Comparison of ENCODE assay signal across 18 cellular contexts in genomic region chr6:4041480-4041879, GRCh38. TPM values are rescaled to one million over a fixed set of nuclear protein-coding genes. Genes with fewer than 3 reads are reported as not detected.
"Had no signal": no experiment of that assay in that cellular context is flagged by ENCODE, and none has a peak within 500 bp of the region (broad histone marks: within the 10 kb centered on the region; RNA-seq: fewer than 3 reads in every experiment).

No MANE protein-coding gene starts in this region.

- H3K4me3 Mint-ChIP-seq: activated CD8-positive, alpha-beta memory T cell treated with anti-CD3 and anti-CD28 coated beads, Interleukin-2, amount 10 ng/mL, durations not matched to agents 7 days and 5 days; naive B cell had no signal

- DNase-seq: activated CD4-positive, CD25-positive, alpha-beta regulatory T cell; activated CD8-positive, alpha-beta memory T cell treated with anti-CD3 and anti-CD28 coated beads, Interleukin-2, amount 10 ng/mL, durations not matched to agents 7 days and 5 days; activated gamma-delta T cell; activated T-cell treated with anti-CD3 and anti-CD28 coated beads, Interleukin-2, amount 50 U/mL, for 1 hour; adrenal gland; effector CD4-positive, alpha-beta T cell; foreskin fibroblast; hippocampal formation; mammary epithelial cell; naive B cell; stimulated activated CD4-positive, alpha-beta T cell treated with anti-CD3 and anti-CD28 coated beads, Interleukin-1b, Interleukin-23, amount 100 ng/mL, for 48 hours had no signal

- ATAC-seq: activated CD8-positive, alpha-beta memory T cell treated with anti-CD3 and anti-CD28 coated beads, Interleukin-2, amount 10 ng/mL, durations not matched to agents 7 days and 5 days; left lobe of liver had no signal

- H3K27me3 ChIP-seq: adrenal gland, esophagus muscularis mucosa had no signal

- H3K9me3 Mint-ChIP-seq: naive B cell had no signal

- H3K9me3 ChIP-seq: adrenal gland, esophagus muscularis mucosa had no signal

- H3K27ac Mint-ChIP-seq: activated CD8-positive, alpha-beta memory T cell treated with anti-CD3 and anti-CD28 coated beads, Interleukin-2, amount 10 ng/mL, durations not matched to agents 7 days and 5 days; naive B cell had no signal

- H3K27me3 Mint-ChIP-seq: activated CD8-positive, alpha-beta memory T cell treated with anti-CD3 and anti-CD28 coated beads, Interleukin-2, amount 10 ng/mL, durations not matched to agents 7 days and 5 days; naive B cell had no signal

- H3K27ac ChIP-seq: adrenal gland, coronary artery, esophagus muscularis mucosa had no signal

- H3K4me3 ChIP-seq: adrenal gland, coronary artery, esophagus muscularis mucosa had no signal

RNA-seq across cellular contexts. Expression of gene FAM217A, which starts 37.5 kb away (rescaled TPM):
- total RNA-seq: activated CD8-positive, alpha-beta memory T cell treated with anti-CD3 and anti-CD28 coated beads, Interleukin-2, amount 10 ng/mL, durations not matched to agents 7 days and 5 days; adrenal gland; cardiac septum; esophagus muscularis mucosa; left lobe of liver; mammary epithelial cell; mononuclear cell; renal cortical epithelial cell; urinary bladder had no signal
